In the genomic region with DNA sequence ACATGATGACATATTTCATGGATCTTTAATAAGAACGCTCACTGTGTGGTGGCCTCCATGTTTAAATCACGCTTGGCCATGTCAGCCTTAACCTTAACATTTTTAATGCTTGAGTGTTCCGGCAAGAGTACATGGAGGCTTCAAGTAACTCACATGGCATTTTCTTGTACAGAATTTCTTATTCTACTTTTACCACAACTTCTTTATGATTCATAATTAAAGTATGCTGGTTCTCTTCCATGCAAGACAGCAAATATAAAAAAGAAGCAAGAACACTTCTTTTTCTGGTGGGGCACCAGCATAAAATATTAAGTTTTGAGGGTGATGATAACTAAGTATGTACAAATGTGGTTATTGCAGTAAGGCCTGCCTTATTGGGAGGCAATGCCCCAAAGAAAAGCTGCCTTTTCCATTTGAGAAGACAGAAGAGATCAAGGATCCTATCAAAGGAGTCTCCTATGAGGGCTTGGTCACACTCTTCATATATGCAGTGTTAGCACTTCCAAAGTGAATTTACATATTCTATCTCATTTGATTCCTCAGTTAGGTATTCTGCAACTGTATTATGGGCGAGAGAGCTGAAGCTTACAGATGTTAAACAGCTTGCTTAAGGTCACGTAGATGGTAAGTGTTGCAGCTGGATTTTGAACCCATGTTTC, we compare ENCODE assay signal across 19 cellular contexts.
DNase-seq lines count a peak whose midpoint lies in the region; TF ChIP-seq lines count a peak whose summit lies in the region.
"Had no signal": no experiment of that assay in that cellular context is flagged by ENCODE, and none has a peak within 500 bp of the region (broad histone marks: within the 10 kb centered on the region; RNA-seq: fewer than 3 reads in every experiment).

No MANE protein-coding gene starts in this region.

- 91 to 97% (median 96%) methylated on average over 5 of the region's 5 CpGs for WGBS in spleen, 5 donors

- peak overlapping the region; percentile 55; the same call in 1 of the 2 replicates for H3K27ac Mint-ChIP-seq in HFFc6
- H3K27ac Mint-ChIP-seq in activated CD4-positive, alpha-beta memory T cell treated with anti-CD3 and anti-CD28 coated beads, Interleukin-2, amount 10 ng/mL, durations not matched to agents 7 days and 5 days, result no peak overlapping the region
- H3K27ac Mint-ChIP-seq: activated naive CD4-positive, alpha-beta T cell treated with anti-CD3 and anti-CD28 coated beads for 36 hours; IgD-negative memory B cell; neural progenitor cell had no signal

- H3K27me3 Mint-ChIP-seq in HFFc6 (ENCODE audit: insufficient read depth), result peaks cover 3% of the 10 kb centered on the region; the same call in 1 of the 2 replicates
- H3K27me3 Mint-ChIP-seq in activated CD4-positive, alpha-beta memory T cell treated with anti-CD3 and anti-CD28 coated beads, Interleukin-2, amount 10 ng/mL, durations not matched to agents 7 days and 5 days, result no peaks in the 10 kb centered on the region
- H3K27me3 Mint-ChIP-seq: IgD-negative memory B cell had no signal

- H3K9me3 Mint-ChIP-seq in HFFc6, result no peaks in the 10 kb centered on the region
- H3K9me3 Mint-ChIP-seq in activated CD4-positive, alpha-beta memory T cell treated with anti-CD3 and anti-CD28 coated beads, Interleukin-2, amount 10 ng/mL, durations not matched to agents 7 days and 5 days, result no peaks in the 10 kb centered on the region
- H3K9me3 Mint-ChIP-seq: IgD-negative memory B cell, neural progenitor cell had no signal

- in situ Hi-C loops in astrocyte of the cerebellum (cut with HindIII; ENCODE audit: low sequenced_read_pairs), result no loop called here

- no peaks in the 10 kb centered on the region for H3K9me3 ChIP-seq in spleen
- H3K9me3 ChIP-seq: right atrium auricular region, tibial nerve had no signal

- CTCF ChIA-PET in activated CD4-positive, alpha-beta memory T cell treated with anti-CD3 and anti-CD28 coated beads, Interleukin-2, amount 10 ng/mL, durations not matched to agents 7 days and 5 days (lab: Charles Lee), result no interaction called here

- POLR2A ChIA-PET in activated CD4-positive, alpha-beta memory T cell treated with anti-CD3 and anti-CD28 coated beads, Interleukin-2, amount 10 ng/mL, durations not matched to agents 7 days and 5 days (lab: Charles Lee), result no interaction called here

- intact Hi-C loops in spleen (cut with DNase I; ENCODE audit: low total_unique reads), result no loop called here

- H3K36me3 ChIP-seq in spleen, result no peaks in the 10 kb centered on the region
- H3K36me3 ChIP-seq: cardiac muscle cell, neural progenitor cell, right atrium auricular region, tibial nerve had no signal

- no peaks in the 10 kb centered on the region for H3K36me3 Mint-ChIP-seq in HFFc6 (ENCODE audit: low read depth)
- H3K36me3 Mint-ChIP-seq in activated CD4-positive, alpha-beta memory T cell treated with anti-CD3 and anti-CD28 coated beads, Interleukin-2, amount 10 ng/mL, durations not matched to agents 7 days and 5 days (ENCODE audit: low read depth), result no peaks in the 10 kb centered on the region
- H3K36me3 Mint-ChIP-seq: IgD-negative memory B cell, neural progenitor cell had no signal

- peaks cover 22% of the 10 kb centered on the region for H3K4me1 Mint-ChIP-seq in HFFc6 (ENCODE audit: low read depth)
- H3K4me1 Mint-ChIP-seq in activated CD4-positive, alpha-beta memory T cell treated with anti-CD3 and anti-CD28 coated beads, Interleukin-2, amount 10 ng/mL, durations not matched to agents 7 days and 5 days, result no peaks in the 10 kb centered on the region
- H3K4me1 Mint-ChIP-seq: neural progenitor cell had no signal

- no peak for TF ChIP-seq POLR2A in spleen (IDR thresholded peaks at IDR 0.05)

- no peak overlapping the region for H3K4me3 Mint-ChIP-seq in HFFc6
- no peak overlapping the region for H3K4me3 Mint-ChIP-seq in activated CD4-positive, alpha-beta memory T cell treated with anti-CD3 and anti-CD28 coated beads, Interleukin-2, amount 10 ng/mL, durations not matched to agents 7 days and 5 days
- H3K4me3 Mint-ChIP-seq: activated naive CD4-positive, alpha-beta T cell treated with anti-CD3 and anti-CD28 coated beads for 36 hours; IgD-negative memory B cell; neural progenitor cell had no signal

- H3K27me3 ChIP-seq in spleen (replicated peaks in 1 of 7), result no peaks in the 10 kb centered on the region
- H3K27me3 ChIP-seq: cardiac muscle cell, neural progenitor cell, right atrium auricular region, tibial nerve had no signal

- H3K27ac ChIP-seq in spleen, result no peak overlapping the region
- H3K27ac ChIP-seq: cardiac muscle cell, neural progenitor cell, right atrium auricular region, tibial nerve had no signal

- no peak overlapping the region for H3K4me3 ChIP-seq in astrocyte of the cerebellum (ENCODE audit: low read depth, low read length)
- no peak overlapping the region for H3K4me3 ChIP-seq in foreskin fibroblast (ENCODE audit: low read depth in 1 of 2, low read length in 2 of 2)
- no peak overlapping the region for H3K4me3 ChIP-seq in spleen
- H3K4me3 ChIP-seq: cardiac muscle cell, neural progenitor cell, right atrium auricular region, tibial nerve had no signal

- H3K4me1 ChIP-seq in spleen, result peaks cover 0 to 39% (median 12%) of the 10 kb centered on the region in 6 donors
- H3K4me1 ChIP-seq: neural progenitor cell, right atrium auricular region, tibial nerve had no signal

- DNase-seq in A172 (ENCODE audit: low spot score) (peak; percentile 27), HFFc6 (peak; percentile 80), astrocyte of the cerebellum (ENCODE audit: low read depth) (peak; percentile 60), foreskin fibroblast (peak; percentile 76 to 85), spleen (no peak), GDM1 (lab: John Stamatoyannopoulos, UW) (no peak), SKM-1 (lab: John Stamatoyannopoulos, UW; ENCODE audit: unreplicated experiment) (no peak)
- DNase-seq in activated CD4-positive, alpha-beta memory T cell treated with anti-CD3 and anti-CD28 coated beads, Interleukin-2, amount 10 ng/mL, durations not matched to agents 7 days and 5 days, result no peak
- DNase-seq: 8988T; activated CD4-positive, alpha-beta T cell treated with anti-CD3 and anti-CD28 coated beads for 4 hours; activated naive CD4-positive, alpha-beta T cell treated with anti-CD3 and anti-CD28 coated beads for 36 hours; effector memory CD4-positive, alpha-beta T cell; NCI-H1048; SHP77 treated with DMSO at 0.1 percent for 48 hours had no signal

- TF ChIP-seq CTCF in HFFc6 (IDR thresholded peaks at IDR 0.05) (no peak), astrocyte of the cerebellum (IDR thresholded peaks at IDR 0.05; ENCODE audit: low read depth, low read length, missing control alignments) (no peak), foreskin fibroblast (IDR thresholded peaks at IDR 0.05; ENCODE audit: low read depth, low read length) (no peak), spleen (IDR thresholded peaks at IDR 0.05 in 8 of 11, conservative IDR thresholded peaks at IDR 0.05 in 3 of 11) (no peak)

Comparison
In these comparisons a context has a peak if more than half of its experiments do, and no peak if none do; other contexts are left out.
1. DNase-seq: peak in A172 (single experiment), HFFc6 (single experiment), astrocyte of the cerebellum (single experiment) and foreskin fibroblast (2 of 2); none in spleen (single experiment), GDM1 (single experiment), activated CD4-positive, alpha-beta memory T cell treated with anti-CD3 and anti-CD28 coated beads, Interleukin-2, amount 10 ng/mL, durations not matched to agents 7 days and 5 days (single experiment) and SKM-1 (single experiment).